21 cellular contexts compared by ENCODE assay signal in genomic region chr18:59810183-59810582, GRCh38.
DNase-seq lines count a peak whose midpoint lies in the region; ATAC-seq and TF ChIP-seq lines count a peak whose summit lies in the region.
"Had no signal": no experiment of that assay in that cellular context is flagged by ENCODE, and none has a peak within 500 bp of the region (broad histone marks: within the 10 kb centered on the region; RNA-seq: fewer than 3 reads in every experiment).

No MANE protein-coding gene starts in this region.

- ATAC-seq in SK-N-SH treated with all-trans-retinoic acid at 6 μM for 48 hours (no peak), HG03175 (IDR thresholded peaks at IDR 0.05; ENCODE audit: unreplicated experiment) (peak; percentile 47), HG03095 (IDR thresholded peaks at IDR 0.05; ENCODE audit: unreplicated experiment) (no peak), HG03378 (IDR thresholded peaks at IDR 0.05; ENCODE audit: unreplicated experiment) (no peak)
- ATAC-seq: T-cell had no signal

- H4K20me1 ChIP-seq in SK-N-SH (ENCODE audit: insufficient read depth) = no peaks in the 10 kb centered on the region
- H4K20me1 ChIP-seq: BLaER1 treated with 17β-estradiol and CSF1 and Interleukin-3, amounts not matched to agents 10 nM and 100 nM had no signal

- no peak overlapping the region for H2AFZ ChIP-seq in SK-N-SH (ENCODE audit: low read depth)

- CTCF ChIA-PET in SK-N-SH (lab: Yijun Ruan, JAX) = interaction anchor here (1.5 to 6.0 kb wide), 2 partner anchors 14 to 178 kb away, joined by 5 to 54 read pairs; no protein-coding TSS in a partner anchor

- TF ChIP-seq RAD21 in SK-N-SH (IDR thresholded peaks at IDR 0.05; ENCODE audit: low read length) = no peak

- H3K36me3 ChIP-seq in SK-N-SH (replicated peaks in 1 of 2; ENCODE audit: control insufficient read depth in 1 of 2, insufficient read depth in 2 of 2, low read length in 1 of 2) (no peaks in the 10 kb centered on the region), MG63 (no peaks in the 10 kb centered on the region)
- H3K36me3 ChIP-seq: BLaER1 treated with 17β-estradiol and CSF1 and Interleukin-3, amounts not matched to agents 10 nM and 100 nM had no signal

- H3K27ac ChIP-seq in SK-N-SH (ENCODE audit: low read depth in 2 of 2, low read length in 1 of 2) = peak overlapping the region in 1 of 2 experiments; percentile 26; a peak in 1 of 4 replicates
- H3K27ac ChIP-seq: 22Rv1; BLaER1 treated with 17β-estradiol and CSF1 and Interleukin-3, amounts not matched to agents 10 nM and 100 nM had no signal

- H3F3A ChIP-seq in SK-N-SH (replicated peaks; ENCODE audit: insufficient read depth) = peaks cover 20% of the 10 kb centered on the region

- H3K9me3 ChIP-seq in SK-N-SH = no peaks in the 10 kb centered on the region
- H3K9me3 ChIP-seq in MG63 = no peaks in the 10 kb centered on the region
- H3K9me3 ChIP-seq: BLaER1 treated with 17β-estradiol and CSF1 and Interleukin-3, amounts not matched to agents 10 nM and 100 nM had no signal

- no peaks in the 10 kb centered on the region for H3K9me2 ChIP-seq in SK-N-SH

- 84% methylated on average over 6 of the region's 6 CpGs for WGBS in SK-N-SH (ENCODE audit: low lambda C conversion rate)

- no peak for TF ChIP-seq EP300 in SK-N-SH (IDR thresholded peaks at IDR 0.05; ENCODE audit: borderline replicate concordance in 1 of 2, low read depth in 1 of 2, low read length in 1 of 2)

- H3K4me2 ChIP-seq in SK-N-SH = no peak overlapping the region
- H3K4me2 ChIP-seq: BLaER1 treated with 17β-estradiol and CSF1 and Interleukin-3, amounts not matched to agents 10 nM and 100 nM had no signal

- H3K79me2 ChIP-seq in SK-N-SH (ENCODE audit: insufficient read depth) = no peaks in the 10 kb centered on the region

- no peak overlapping the region for H3K4me3 ChIP-seq in SK-N-SH (ENCODE audit: low read depth in 2 of 2, low read length in 1 of 2)
- no peak overlapping the region for H3K4me3 ChIP-seq in MG63
- H3K4me3 ChIP-seq: BLaER1 treated with 17β-estradiol and CSF1 and Interleukin-3, amounts not matched to agents 10 nM and 100 nM had no signal

- no peak overlapping the region for H3K9ac ChIP-seq in SK-N-SH
- H3K9ac ChIP-seq: BLaER1 treated with 17β-estradiol and CSF1 and Interleukin-3, amounts not matched to agents 10 nM and 100 nM had no signal

- no peak for DNase-seq in SK-N-SH
- DNase-seq in glomerular visceral epithelial cell (ENCODE audit: extremely low spot score) = peak; percentile 77
- no peak for DNase-seq in NCI-H524 treated with DMSO at 0.1 percent for 48 hours (lab: John Stamatoyannopoulos, UW)
- no peak for DNase-seq in MG63
- DNase-seq: EL, H9, Kasumi-1, MV-4-11, NCI-H1417 treated with DMSO at 0.1 percent for 48 hours, NCI-H2029 treated with DMSO at 0.1 percent for 48 hours, NCI-H2227 treated with DMSO at 0.1 percent for 48 hours, NCI-H526 treated with DMSO at 0.1 percent for 48 hours, OCI-M1, T-cell, T1000 had no signal

- no peak for TF ChIP-seq CTCF in SK-N-SH (IDR thresholded peaks at IDR 0.05)

- H3K27me3 ChIP-seq in SK-N-SH (ENCODE audit: insufficient read depth) (no peaks in the 10 kb centered on the region), MG63 (no peaks in the 10 kb centered on the region)
- H3K27me3 ChIP-seq: BLaER1 treated with 17β-estradiol and CSF1 and Interleukin-3, amounts not matched to agents 10 nM and 100 nM had no signal

- peaks cover 0 to 8% of the 10 kb centered on the region in 2 experiments; a peak in 2 of 4 replicates for H3K4me1 ChIP-seq in SK-N-SH (ENCODE audit: control insufficient read depth in 1 of 2, insufficient read depth in 2 of 2, low read depth in 1 of 2, low read length in 1 of 2)
- H3K4me1 ChIP-seq: BLaER1 treated with 17β-estradiol and CSF1 and Interleukin-3, amounts not matched to agents 10 nM and 100 nM had no signal

- POLR2A ChIA-PET in SK-N-SH (lab: Yijun Ruan, JAX) = no interaction called here

TF ChIP-seq in SK-N-SH, 30 proteins besides CTCF, POLR2A, EP300 and RAD21:
- TF ChIP-seq CHD2 (IDR thresholded peaks at IDR 0.05; ENCODE audit: low read length, partially characterized antibody) = no peak
- no peak for TF ChIP-seq YY1 (IDR thresholded peaks at IDR 0.05; ENCODE audit: low read depth)
- peak; percentile 19; the same call in 1 of the 2 replicates for TF ChIP-seq PBX3 (IDR thresholded peaks at IDR 0.05)
- no peak for TF ChIP-seq SIN3A (IDR thresholded peaks at IDR 0.05; ENCODE audit: borderline replicate concordance, low read depth, low read length)

TF ChIP-seq in SK-N-SH treated with all-trans-retinoic acid at 6 μM for 48 hours, 23 proteins besides CTCF, POLR2A, EP300 and RAD21:
- no peak for TF ChIP-seq ESRRG (CRISPR knock-in tag; IDR thresholded peaks at IDR 0.05)
- TF ChIP-seq BACH2 (CRISPR knock-in tag; IDR thresholded peaks at IDR 0.05; ENCODE audit: borderline replicate concordance) = no peak
- TF ChIP-seq OSR1 (CRISPR knock-in tag; IDR thresholded peaks at IDR 0.05) = no peak
- no peak for TF ChIP-seq CSRNP3 (CRISPR knock-in tag; IDR thresholded peaks at IDR 0.05)
- TF ChIP-seq ZC3H10 (CRISPR knock-in tag; IDR thresholded peaks at IDR 0.05) = no peak
- TF ChIP-seq ZFP3 (CRISPR knock-in tag; IDR thresholded peaks at IDR 0.05) = no peak
- TF ChIP-seq GLIS3 (CRISPR knock-in tag; IDR thresholded peaks at IDR 0.05) = no peak
